Comparison of ENCODE assay signal across 10 cellular contexts in genomic region chr16:56732366-56732765, GRCh38. TPM values are rescaled to one million over a fixed set of nuclear protein-coding genes. Genes with fewer than 3 reads are reported as not detected.
DNase-seq lines count a peak whose midpoint lies in the region; ATAC-seq, FAIRE-seq and TF ChIP-seq lines count a peak whose summit lies in the region.
"Had no signal": no experiment of that assay in that cellular context is flagged by ENCODE, and none has a peak within 500 bp of the region (broad histone marks: within the 10 kb centered on the region; RNA-seq: fewer than 3 reads in every experiment).

No MANE protein-coding gene starts in this region.

- ATAC-seq in GM19035 (IDR thresholded peaks at IDR 0.05; ENCODE audit: unreplicated experiment) = peak; percentile 38
- peak; percentile 37 for ATAC-seq in HG02798 (IDR thresholded peaks at IDR 0.05; ENCODE audit: poor library complexity, unreplicated experiment)
- peak; percentile 41 for ATAC-seq in HG03575 (IDR thresholded peaks at IDR 0.05; ENCODE audit: extremely low read depth, insufficient number of reproducible peaks, low FRiP score, unreplicated experiment)
- ATAC-seq in left ventricle myocardium superior = no peak
- no peak for ATAC-seq in GM21528 (IDR thresholded peaks at IDR 0.05; ENCODE audit: low FRiP score, unreplicated experiment)

- TF ChIP-seq POLR2A in GM12892 (IDR thresholded peaks at IDR 0.05; ENCODE audit: low read depth, low read length) = no peak

- intact Hi-C loops in left ventricle myocardium superior (cut with micrococcal nuclease) = no loop called here

- FAIRE-seq in GM12892 (lab: Jason Lieb, UNC) = peak; percentile 17

- DNase-seq in GM12892 (ENCODE audit: insufficient read length) (no peak), NOMO-1 (lab: John Stamatoyannopoulos, UW; ENCODE audit: unreplicated experiment in 2 of 2) (no peak), left ventricle myocardium superior (no peak), NOMO-1 treated with dmso at 0.1 percent for 144 hours (lab: John Stamatoyannopoulos, UW; ENCODE audit: unreplicated experiment) (no peak)
- DNase-seq: amygdala, dermis blood vessel endothelial cell had no signal

RNA-seq across cellular contexts. Expression of gene NUP93, which starts 2.4 kb away (rescaled TPM):
- polyA plus RNA-seq in GM12892 (2012; ENCODE audit: missing spikeins) = 69.0 TPM
- 26.2 TPM for total RNA-seq in left ventricle myocardium superior

RNA-seq across cellular contexts. Expression of gene MT1X, which starts 50.1 kb away (rescaled TPM):
- polyA plus RNA-seq in GM12892 (2012; ENCODE audit: missing spikeins) = 18.5 TPM
- 85.9 TPM for total RNA-seq in left ventricle myocardium superior

Comparison
In these comparisons a context has a peak if more than half of its experiments do, and no peak if none do; other contexts are left out.
1. ATAC-seq: peak in GM19035 (single experiment), HG02798 (single experiment) and HG03575 (single experiment); none in left ventricle myocardium superior (single experiment) and GM21528 (single experiment).